Comparison of ENCODE assay signal across 26 cellular contexts in genomic region chr4:48498895-48499294, GRCh38. TPM values are rescaled to one million over a fixed set of nuclear protein-coding genes. Genes with fewer than 3 reads are reported as not detected.
A peak's percentile ranks its signal among the peaks of the same experiment; 100 is the strongest.
DNase-seq lines count a peak whose midpoint lies in the region; ATAC-seq and TF ChIP-seq lines count a peak whose summit lies in the region.
"Had no signal": no experiment of that assay in that cellular context is flagged by ENCODE, and none has a peak within 500 bp of the region (broad histone marks: within the 10 kb centered on the region; RNA-seq: fewer than 3 reads in every experiment).

No MANE protein-coding gene starts in this region.

- no peak overlapping the region for H2AK5ac ChIP-seq in mesendoderm (ENCODE audit: low read length)

- H4K20me1 ChIP-seq in GM23338 (replicated peaks; ENCODE audit: insufficient read depth) = no peaks in the 10 kb centered on the region

- no peaks in the 10 kb centered on the region for H3F3A ChIP-seq in GM23338 (replicated peaks; ENCODE audit: low read depth)

- no peak overlapping the region for H3K18ac ChIP-seq in mesendoderm (ENCODE audit: low read length)

- no peaks in the 10 kb centered on the region for H3K9me3 Mint-ChIP-seq in activated naive CD8-positive, alpha-beta T cell (ENCODE audit: low read depth)
- no peaks in the 10 kb centered on the region for H3K9me3 Mint-ChIP-seq in activated naive CD8-positive, alpha-beta T cell treated with anti-CD3 and anti-CD28 coated beads, Interleukin-2, amount 50 U/mL, for 24 hours
- H3K9me3 Mint-ChIP-seq in GM23338 (no peaks in the 10 kb centered on the region), WTC11 (no peaks in the 10 kb centered on the region)

- H3K27me3 Mint-ChIP-seq in activated naive CD8-positive, alpha-beta T cell = no peaks in the 10 kb centered on the region
- no peaks in the 10 kb centered on the region for H3K27me3 Mint-ChIP-seq in activated naive CD8-positive, alpha-beta T cell treated with anti-CD3 and anti-CD28 coated beads, Interleukin-2, amount 50 U/mL, for 24 hours
- H3K27me3 Mint-ChIP-seq in GM23338 (ENCODE audit: insufficient read depth, low read depth, poor library complexity) = peaks cover 2% of the 10 kb centered on the region
- no peaks in the 10 kb centered on the region; the same call in 1 of the 2 replicates for H3K27me3 Mint-ChIP-seq in WTC11 (ENCODE audit: low read depth)

- H3K79me1 ChIP-seq in mesendoderm (ENCODE audit: low read length) = no peaks in the 10 kb centered on the region

- no peaks in the 10 kb centered on the region for H3K79me2 ChIP-seq in GM23338 (replicated peaks; ENCODE audit: insufficient read depth)
- H3K79me2 ChIP-seq in mesendoderm (ENCODE audit: control insufficient read depth, insufficient read depth, low read length) = no peaks in the 10 kb centered on the region

- H2AFZ ChIP-seq in GM23338 = no peak overlapping the region
- H2AFZ ChIP-seq: PC-9 had no signal

- POLR2A ChIA-PET in WTC11 (lab: Charles Lee) = no interaction called here

- H3K4me1 Mint-ChIP-seq in activated naive CD8-positive, alpha-beta T cell (ENCODE audit: low read depth) = peaks cover 12% of the 10 kb centered on the region
- peaks cover 16% of the 10 kb centered on the region for H3K4me1 Mint-ChIP-seq in activated naive CD8-positive, alpha-beta T cell treated with anti-CD3 and anti-CD28 coated beads, Interleukin-2, amount 50 U/mL, for 24 hours
- H3K4me1 Mint-ChIP-seq in GM23338 (peaks cover 16% of the 10 kb centered on the region), WTC11 (peaks cover 16% of the 10 kb centered on the region)

- no peak overlapping the region for H4K8ac ChIP-seq in mesendoderm (ENCODE audit: low read depth, low read length)

- no peaks in the 10 kb centered on the region for H3K36me3 ChIP-seq in GM23338 (ENCODE audit: insufficient read depth)
- H3K36me3 ChIP-seq in mesendoderm (ENCODE audit: control insufficient read depth, insufficient read depth, low read length) = peaks cover 2% of the 10 kb centered on the region

- no peak for ATAC-seq in activated naive CD8-positive, alpha-beta T cell treated with anti-CD3 and anti-CD28 coated beads, Interleukin-2, amount 50 U/mL, for 24 hours
- ATAC-seq in GM23338 (no peak), WTC11 (no peak), GM21723 (IDR thresholded peaks at IDR 0.05; ENCODE audit: unreplicated experiment) (no peak), HG02840 (IDR thresholded peaks at IDR 0.05; ENCODE audit: low FRiP score, unreplicated experiment) (no peak)

- H3K36me3 Mint-ChIP-seq in activated naive CD8-positive, alpha-beta T cell = peaks cover 7% of the 10 kb centered on the region
- peaks cover 21% of the 10 kb centered on the region for H3K36me3 Mint-ChIP-seq in activated naive CD8-positive, alpha-beta T cell treated with anti-CD3 and anti-CD28 coated beads, Interleukin-2, amount 50 U/mL, for 24 hours (ENCODE audit: low read depth)
- H3K36me3 Mint-ChIP-seq in GM23338 (ENCODE audit: low read depth) (peaks cover 10% of the 10 kb centered on the region; the same call in 2 of the 3 replicates), WTC11 (peaks cover 12% of the 10 kb centered on the region)

- H2BK15ac ChIP-seq in mesendoderm (replicated peaks; ENCODE audit: low read depth) = no peak overlapping the region

- CTCF ChIA-PET in WTC11 (lab: Charles Lee) = no interaction called here

- H3K4me1 ChIP-seq in GM23338 (ENCODE audit: insufficient read depth) (peaks cover 23% of the 10 kb centered on the region), mesendoderm (ENCODE audit: control insufficient read depth, low read depth, low read length) (no peaks in the 10 kb centered on the region)

- H3K23ac ChIP-seq in mesendoderm (ENCODE audit: low read length) = no peak overlapping the region

- H3K4ac ChIP-seq in mesendoderm (ENCODE audit: low read depth, low read length) = no peak overlapping the region

- H3K27ac ChIP-seq in GM23338 (ENCODE audit: low read depth) (no peak overlapping the region), mesendoderm (ENCODE audit: low read depth, low read length) (no peak overlapping the region)
- H3K27ac ChIP-seq: PC-9, RWPE1 had no signal

- H3K4me3 Mint-ChIP-seq in activated naive CD8-positive, alpha-beta T cell = no peak overlapping the region
- H3K4me3 Mint-ChIP-seq in activated naive CD8-positive, alpha-beta T cell treated with anti-CD3 and anti-CD28 coated beads, Interleukin-2, amount 50 U/mL, for 24 hours = no peak overlapping the region
- H3K4me3 Mint-ChIP-seq in GM23338 = no peak overlapping the region
- H3K4me3 Mint-ChIP-seq in WTC11 = no peak overlapping the region

- WGBS in mesendoderm (ENCODE audit: extremely low coverage, insufficient coverage, low lambda C conversion rate) = no CpG with 5 or more reads among the region's 4 CpGs

- H3K9ac ChIP-seq in mesendoderm (ENCODE audit: low read length) = no peak overlapping the region

- H2BK120ac ChIP-seq in mesendoderm (ENCODE audit: low read depth, low read length) = no peak overlapping the region

- H3K4me3 ChIP-seq in GM23338 (no peak overlapping the region), mesendoderm (ENCODE audit: low read length) (no peak overlapping the region)
- H3K4me3 ChIP-seq: PC-9 had no signal

- no peak overlapping the region for H3K4me2 ChIP-seq in GM23338
- H3K4me2 ChIP-seq in mesendoderm (ENCODE audit: low read length) = no peak overlapping the region
- H3K4me2 ChIP-seq: PC-9 had no signal

- TF ChIP-seq CTCF in GM23338 (conservative IDR thresholded peaks at IDR 0.05; ENCODE audit: low read depth in 2 of 2) (no peak), WTC11 (IDR thresholded peaks at IDR 0.05) (no peak)

- H3K9me2 ChIP-seq in GM23338 (ENCODE audit: insufficient read depth) = no peaks in the 10 kb centered on the region

- DNase-seq in activated naive CD8-positive, alpha-beta T cell treated with anti-CD3 and anti-CD28 coated beads, Interleukin-2, amount 50 U/mL, for 24 hours = no peak
- peak; percentile 53 for DNase-seq in GM23338 (ENCODE audit: low spot score)
- no peak for DNase-seq in WTC11 (ENCODE audit: low spot score)
- peak; percentile 6 for DNase-seq in mesendoderm
- no peak for DNase-seq in medulla oblongata (ENCODE audit: extremely low spot score)
- DNase-seq: Calu3, DMS79 treated with DMSO at 0.1 percent for 48 hours, GF-D8, KBM-7, NCI-H1105 treated with DMSO at 0.1 percent for 48 hours, NCI-H146, NCI-H1930, NCI-H2107, NCI-H524, NCI-H748 treated with DMSO at 0.1 percent for 48 hours, PC-9, SHP77 had no signal

- no peak overlapping the region for H3K56ac ChIP-seq in mesendoderm (ENCODE audit: low read length)

- H3K27ac Mint-ChIP-seq in activated naive CD8-positive, alpha-beta T cell = peak overlapping the region; percentile 73
- no peak overlapping the region for H3K27ac Mint-ChIP-seq in activated naive CD8-positive, alpha-beta T cell treated with anti-CD3 and anti-CD28 coated beads, Interleukin-2, amount 50 U/mL, for 24 hours
- H3K27ac Mint-ChIP-seq in GM23338 (no peak overlapping the region), WTC11 (peak overlapping the region; percentile 29; the same call in 1 of the 2 replicates)

- H3K27me3 ChIP-seq in GM23338 (ENCODE audit: insufficient read depth) (peaks cover 1% of the 10 kb centered on the region; the same call in 1 of the 2 replicates), mesendoderm (ENCODE audit: insufficient read depth, low read length, poor library complexity) (no peaks in the 10 kb centered on the region)

- no peak overlapping the region for H4K5ac ChIP-seq in mesendoderm (ENCODE audit: low read length)

- no peak overlapping the region for H2BK5ac ChIP-seq in mesendoderm (ENCODE audit: low read length)

TF ChIP-seq in GM23338, 12 proteins besides CTCF, POLR2A, EP300 and RAD21 (continues in another document):
- TF ChIP-seq EZH2 (IDR thresholded peaks at IDR 0.05; ENCODE audit: low read depth, unreplicated experiment) (no peak), CREB1 (CRISPR knock-in tag; IDR thresholded peaks at IDR 0.05; ENCODE audit: low read depth) (no peak), ZNF331 (CRISPR knock-in tag; IDR thresholded peaks at IDR 0.05; ENCODE audit: low read depth) (no peak), STAT1 (IDR thresholded peaks at IDR 0.05; ENCODE audit: unreplicated experiment) (no peak), POLR2AphosphoS5 (IDR thresholded peaks at IDR 0.05; ENCODE audit: low read depth) (no peak), ETS1 (IDR thresholded peaks at IDR 0.05) (no peak)

TF ChIP-seq in WTC11, 78 proteins besides CTCF, POLR2A, EP300 and RAD21 (continues in another document):
- no peak for TF ChIP-seq CDX4 (CRISPR knock-in tag; IDR thresholded peaks at IDR 0.05; ENCODE audit: borderline replicate concordance)
- TF ChIP-seq ZNF281 (CRISPR knock-in tag; IDR thresholded peaks at IDR 0.05) = no peak

RNA-seq across cellular contexts. Expression of gene ZAR1, which starts 8.8 kb away (rescaled TPM):
- 0.78 and 1.6 TPM in 2 replicates for total RNA-seq in GM23338 (2014; rRNA removed; shearing (Covaris generic))
- polyA plus RNA-seq in GM23338 (2016; fragmentation: Nextera tagmentation; extraction: Ambion mirVana) = 0.14 and 0.27 TPM in 2 replicates
- 0.87 to 1.4 TPM (median 0.89 TPM) in 3 replicates for total RNA-seq in WTC11 (2021)
- polyA plus RNA-seq in mesendoderm (2013, experiment 1 of 2) = 0.10 TPM
- polyA plus RNA-seq in mesendoderm (2013, experiment 2 of 2) = 0.03 TPM
- total RNA-seq: A172, Calu3, LHCN-M2, MCF 10A, PC-9, SK-MEL-5 had no signal
- polyA plus RNA-seq: BJ had no signal

RNA-seq across cellular contexts. Expression of gene SLC10A4, which starts 15.8 kb away (rescaled TPM):
- 2.3 and 4.3 TPM in 2 replicates for total RNA-seq in GM23338 (2014; rRNA removed; shearing (Covaris generic))
- 2.1 and 2.3 TPM in 2 replicates for polyA plus RNA-seq in GM23338 (2016; fragmentation: Nextera tagmentation; extraction: Ambion mirVana)
- total RNA-seq in WTC11 (2021) = 2.1 to 3.0 TPM (median 2.6 TPM) in 3 replicates
- polyA plus RNA-seq in mesendoderm (2013, experiment 1 of 2) = 1.2 TPM
- polyA plus RNA-seq in mesendoderm (2013, experiment 2 of 2) = 1.2 TPM
- total RNA-seq: A172, LHCN-M2, MCF 10A, PC-9, SK-MEL-5 had no signal
- polyA plus RNA-seq: BJ had no signal

Comparison
In these comparisons a context has a peak if more than half of its experiments do, and no peak if none do; other contexts are left out.
1. H3K27ac Mint-ChIP-seq: peak in activated naive CD8-positive, alpha-beta T cell (single experiment) and WTC11 (single experiment); none in activated naive CD8-positive, alpha-beta T cell treated with anti-CD3 and anti-CD28 coated beads, Interleukin-2, amount 50 U/mL, for 24 hours (single experiment) and GM23338 (single experiment).
2. DNase-seq: peak in GM23338 (single experiment) and mesendoderm (single experiment); none in activated naive CD8-positive, alpha-beta T cell treated with anti-CD3 and anti-CD28 coated beads, Interleukin-2, amount 50 U/mL, for 24 hours (single experiment), WTC11 (single experiment) and medulla oblongata (single experiment).